Comparison of ENCODE assay signal across 34 cellular contexts in genomic region chr14:34943506-34943905, GRCh38. TPM values are rescaled to one million over a fixed set of nuclear protein-coding genes. Genes with fewer than 3 reads are reported as not detected.
DNase-seq lines count a peak whose midpoint lies in the region; ATAC-seq and TF ChIP-seq lines count a peak whose summit lies in the region.
"Had no signal": no experiment of that assay in that cellular context is flagged by ENCODE, and none has a peak within 500 bp of the region (broad histone marks: within the 10 kb centered on the region; RNA-seq: fewer than 3 reads in every experiment).

No MANE protein-coding gene starts in this region.

- peaks cover 29% of the 10 kb centered on the region for H3K36me3 Mint-ChIP-seq in activated CD8-positive, alpha-beta T cell treated with anti-CD3 and anti-CD28 coated beads for 36 hours (ENCODE audit: low read depth)
- H3K36me3 Mint-ChIP-seq in activated CD8-positive, alpha-beta T cell treated with anti-CD3 and anti-CD28 coated beads, Interleukin-2, amount 10 ng/mL, durations not matched to agents 7 days and 5 days (ENCODE audit: low read depth) = peaks cover 21% of the 10 kb centered on the region
- H3K36me3 Mint-ChIP-seq in activated T-cell treated with anti-CD3 and anti-CD28 coated beads, Interleukin-2, amount 50 U/mL, for 72 hours (ENCODE audit: insufficient read depth in 2 of 2) = peaks cover 14 to 18% of the 10 kb centered on the region in 2 donors
- peaks cover 36% of the 10 kb centered on the region for H3K36me3 Mint-ChIP-seq in activated T-cell treated with anti-CD3 and anti-CD28 coated beads, Interleukin-2, amount 50 U/mL, for 24 hours (ENCODE audit: low read depth)
- peaks cover 17 to 49% (median 40%) of the 10 kb centered on the region in 5 donors for H3K36me3 Mint-ChIP-seq in naive thymus-derived CD4-positive, alpha-beta T cell
- peaks cover 23% of the 10 kb centered on the region for H3K36me3 Mint-ChIP-seq in activated naive CD4-positive, alpha-beta T cell treated with anti-CD3 and anti-CD28 coated beads for 36 hours (ENCODE audit: low read depth)

- H3K9me3 ChIP-seq in HEK293 (ENCODE audit: control insufficient read depth, insufficient read depth, low read depth, low read length) = no peaks in the 10 kb centered on the region; the same call in 1 of the 2 replicates
- H3K9me3 ChIP-seq in naive thymus-derived CD4-positive, alpha-beta T cell (ENCODE audit: control insufficient read depth in 2 of 3, low read length in 3 of 3) = peaks cover 0 to 11% (median 0%) of the 10 kb centered on the region in 3 experiments
- H3K9me3 ChIP-seq: BE2C had no signal

- peak overlapping the region; percentile 30 for H3K27ac Mint-ChIP-seq in activated CD8-positive, alpha-beta T cell treated with anti-CD3 and anti-CD28 coated beads for 36 hours
- no peak overlapping the region for H3K27ac Mint-ChIP-seq in activated CD8-positive, alpha-beta T cell treated with anti-CD3 and anti-CD28 coated beads, Interleukin-2, amount 10 ng/mL, durations not matched to agents 7 days and 5 days
- H3K27ac Mint-ChIP-seq in activated T-cell treated with anti-CD3 and anti-CD28 coated beads, Interleukin-2, amount 50 U/mL, for 72 hours = peak overlapping the region; percentile 50
- H3K27ac Mint-ChIP-seq in activated T-cell treated with anti-CD3 and anti-CD28 coated beads, Interleukin-2, amount 50 U/mL, for 24 hours = no peak overlapping the region
- H3K27ac Mint-ChIP-seq in naive thymus-derived CD4-positive, alpha-beta T cell = peak overlapping the region in 5 of 9 donors; percentile 38 to 68 (median 59)
- H3K27ac Mint-ChIP-seq in activated naive CD4-positive, alpha-beta T cell treated with anti-CD3 and anti-CD28 coated beads for 36 hours = no peak overlapping the region
- H3K27ac Mint-ChIP-seq: B cell; CD4-positive, alpha-beta memory T cell; CD4-positive, alpha-beta T cell; CD8-positive, alpha-beta T cell had no signal

- POLR2A ChIA-PET in activated CD8-positive, alpha-beta T cell treated with anti-CD3 and anti-CD28 coated beads for 36 hours (lab: Charles Lee) = no interaction called here
- POLR2A ChIA-PET in activated CD8-positive, alpha-beta T cell treated with anti-CD3 and anti-CD28 coated beads, Interleukin-2, amount 10 ng/mL, durations not matched to agents 7 days and 5 days (lab: Charles Lee) = interaction anchor here (0.6 kb wide), 1 partner anchor 123 kb away, joined by 3 read pairs; no protein-coding TSS in a partner anchor
- POLR2A ChIA-PET in HEK293 (lab: Yijun Ruan, JAX) = no interaction called here
- POLR2A ChIA-PET in naive thymus-derived CD4-positive, alpha-beta T cell (lab: Charles Lee) = interaction anchor here (0.8 to 1.2 kb wide), 4 partner anchors 10 to 103 kb away, joined by 3 to 5 read pairs (median 4); partner anchors contain the start of gene FAM177A1

- no peak for TF ChIP-seq CTCF in activated CD8-positive, alpha-beta T cell treated with anti-CD3 and anti-CD28 coated beads for 36 hours (IDR thresholded peaks at IDR 0.05)
- TF ChIP-seq CTCF in HEK293 (tag by site-specific recombination; IDR thresholded peaks at IDR 0.05) = no peak

- peaks cover 9% of the 10 kb centered on the region for H3K9me3 Mint-ChIP-seq in activated CD8-positive, alpha-beta T cell treated with anti-CD3 and anti-CD28 coated beads for 36 hours
- H3K9me3 Mint-ChIP-seq in activated CD8-positive, alpha-beta T cell treated with anti-CD3 and anti-CD28 coated beads, Interleukin-2, amount 10 ng/mL, durations not matched to agents 7 days and 5 days (ENCODE audit: insufficient read depth) = peaks cover 8% of the 10 kb centered on the region
- H3K9me3 Mint-ChIP-seq in activated T-cell treated with anti-CD3 and anti-CD28 coated beads, Interleukin-2, amount 50 U/mL, for 72 hours = peaks cover 1 to 4% of the 10 kb centered on the region in 2 donors
- peaks cover 4% of the 10 kb centered on the region for H3K9me3 Mint-ChIP-seq in activated T-cell treated with anti-CD3 and anti-CD28 coated beads, Interleukin-2, amount 50 U/mL, for 24 hours
- peaks cover 4 to 33% (median 15%) of the 10 kb centered on the region in 11 donors for H3K9me3 Mint-ChIP-seq in naive thymus-derived CD4-positive, alpha-beta T cell
- peaks cover 12% of the 10 kb centered on the region for H3K9me3 Mint-ChIP-seq in activated naive CD4-positive, alpha-beta T cell treated with anti-CD3 and anti-CD28 coated beads for 36 hours

- ATAC-seq in activated CD8-positive, alpha-beta T cell treated with anti-CD3 and anti-CD28 coated beads for 36 hours = no peak
- ATAC-seq in activated CD8-positive, alpha-beta T cell treated with anti-CD3 and anti-CD28 coated beads, Interleukin-2, amount 10 ng/mL, durations not matched to agents 7 days and 5 days = no peak
- ATAC-seq in activated T-cell treated with anti-CD3 and anti-CD28 coated beads, Interleukin-2, amount 50 U/mL, for 72 hours (replicated peaks in 1 of 2) = no peak
- no peak for ATAC-seq in naive thymus-derived CD4-positive, alpha-beta T cell
- ATAC-seq: A549; CD8-positive, alpha-beta T cell had no signal

- H3K4me1 ChIP-seq in HEK293 (ENCODE audit: control insufficient read depth, insufficient read depth, low read length) = no peaks in the 10 kb centered on the region
- no peaks in the 10 kb centered on the region for H3K4me1 ChIP-seq in naive thymus-derived CD4-positive, alpha-beta T cell (ENCODE audit: control insufficient read depth in 2 of 2, insufficient read depth in 2 of 2, low read length in 2 of 2)
- H3K4me1 ChIP-seq: A549; BE2C; BLaER1; BLaER1 treated with 17β-estradiol and CSF1 and Interleukin-3, amounts not matched to agents 10 nM and 100 nM; Caco-2 had no signal

- H3K4me3 Mint-ChIP-seq in activated CD8-positive, alpha-beta T cell treated with anti-CD3 and anti-CD28 coated beads for 36 hours = no peak overlapping the region
- no peak overlapping the region for H3K4me3 Mint-ChIP-seq in activated CD8-positive, alpha-beta T cell treated with anti-CD3 and anti-CD28 coated beads, Interleukin-2, amount 10 ng/mL, durations not matched to agents 7 days and 5 days
- no peak overlapping the region for H3K4me3 Mint-ChIP-seq in activated T-cell treated with anti-CD3 and anti-CD28 coated beads, Interleukin-2, amount 50 U/mL, for 72 hours
- H3K4me3 Mint-ChIP-seq in activated T-cell treated with anti-CD3 and anti-CD28 coated beads, Interleukin-2, amount 50 U/mL, for 24 hours = no peak overlapping the region
- no peak overlapping the region for H3K4me3 Mint-ChIP-seq in naive thymus-derived CD4-positive, alpha-beta T cell
- no peak overlapping the region for H3K4me3 Mint-ChIP-seq in activated naive CD4-positive, alpha-beta T cell treated with anti-CD3 and anti-CD28 coated beads for 36 hours
- H3K4me3 Mint-ChIP-seq: B cell; CD14-positive monocyte; CD4-positive, alpha-beta memory T cell; CD4-positive, alpha-beta T cell; CD4-positive, CD25-positive, alpha-beta regulatory T cell; CD8-positive, alpha-beta memory T cell; CD8-positive, alpha-beta T cell had no signal

- no peak for DNase-seq in activated CD8-positive, alpha-beta T cell treated with anti-CD3 and anti-CD28 coated beads for 36 hours
- no peak for DNase-seq in activated CD8-positive, alpha-beta T cell treated with anti-CD3 and anti-CD28 coated beads, Interleukin-2, amount 10 ng/mL, durations not matched to agents 7 days and 5 days
- no peak for DNase-seq in activated T-cell treated with anti-CD3 and anti-CD28 coated beads, Interleukin-2, amount 50 U/mL, for 72 hours
- DNase-seq in activated T-cell treated with anti-CD3 and anti-CD28 coated beads, Interleukin-2, amount 50 U/mL, for 24 hours = no peak
- DNase-seq in naive thymus-derived CD4-positive, alpha-beta T cell = no peak
- no peak for DNase-seq in activated naive CD4-positive, alpha-beta T cell treated with anti-CD3 and anti-CD28 coated beads for 36 hours
- DNase-seq in DMS79 treated with DMSO at 0.1 percent for 48 hours (lab: John Stamatoyannopoulos, UW) = no peak
- DNase-seq: 8988T; ACHN; AML-193; BE2C; C1 segment of cervical spinal cord; Caco-2; Calu3; CD4-positive, alpha-beta memory T cell; CD4-positive, alpha-beta T cell; CD4-positive, CD25-positive, alpha-beta regulatory T cell; CD8-positive, alpha-beta memory T cell; CD8-positive, alpha-beta T cell; COR-L47; DMS 273 treated with DMSO at 0.1 percent for 48 hours; DMS153; DMS53; DMS79; DND-41; EL had no signal

- H3K27ac ChIP-seq in HEK293 (ENCODE audit: extremely low read depth, low read depth, low read length) = no peak overlapping the region
- no peak overlapping the region for H3K27ac ChIP-seq in naive thymus-derived CD4-positive, alpha-beta T cell (ENCODE audit: low read depth, low read length)
- H3K27ac ChIP-seq: 22Rv1; A549; BLaER1; BLaER1 treated with 17β-estradiol and CSF1 and Interleukin-3, amounts not matched to agents 10 nM and 100 nM; C4-2B had no signal

- H3K4me3 ChIP-seq in HEK293 (ENCODE audit: low read depth, low read length) = no peak overlapping the region
- H3K4me3 ChIP-seq in naive thymus-derived CD4-positive, alpha-beta T cell (ENCODE audit: low read length) = no peak overlapping the region
- H3K4me3 ChIP-seq: A549; BLaER1; BLaER1 treated with 17β-estradiol and CSF1 and Interleukin-3, amounts not matched to agents 10 nM and 100 nM had no signal

- CTCF ChIA-PET in activated CD8-positive, alpha-beta T cell treated with anti-CD3 and anti-CD28 coated beads for 36 hours (lab: Charles Lee) = no interaction called here
- CTCF ChIA-PET in activated CD8-positive, alpha-beta T cell treated with anti-CD3 and anti-CD28 coated beads, Interleukin-2, amount 10 ng/mL, durations not matched to agents 7 days and 5 days (lab: Charles Lee) = no interaction called here
- CTCF ChIA-PET in HEK293 (lab: Yijun Ruan, JAX) = no interaction called here
- CTCF ChIA-PET in naive thymus-derived CD4-positive, alpha-beta T cell (lab: Charles Lee) = interaction anchor here (0.5 kb wide), 1 partner anchor 271 kb away, joined by 3 read pairs; no protein-coding TSS in a partner anchor
- CTCF ChIA-PET in activated naive CD4-positive, alpha-beta T cell treated with anti-CD3 and anti-CD28 coated beads for 36 hours (lab: Charles Lee) = interaction anchor here (0.6 kb wide), 2 partner anchors 10 to 495 kb away, joined by 3 to 7 read pairs; no protein-coding TSS in a partner anchor

- H3K27me3 Mint-ChIP-seq in activated CD8-positive, alpha-beta T cell treated with anti-CD3 and anti-CD28 coated beads for 36 hours = no peaks in the 10 kb centered on the region
- H3K27me3 Mint-ChIP-seq in activated CD8-positive, alpha-beta T cell treated with anti-CD3 and anti-CD28 coated beads, Interleukin-2, amount 10 ng/mL, durations not matched to agents 7 days and 5 days (ENCODE audit: low read depth) = no peaks in the 10 kb centered on the region
- no peaks in the 10 kb centered on the region for H3K27me3 Mint-ChIP-seq in activated T-cell treated with anti-CD3 and anti-CD28 coated beads, Interleukin-2, amount 50 U/mL, for 72 hours (ENCODE audit: low read depth)
- no peaks in the 10 kb centered on the region for H3K27me3 Mint-ChIP-seq in activated T-cell treated with anti-CD3 and anti-CD28 coated beads, Interleukin-2, amount 50 U/mL, for 24 hours
- H3K27me3 Mint-ChIP-seq in naive thymus-derived CD4-positive, alpha-beta T cell = no peaks in the 10 kb centered on the region
- no peaks in the 10 kb centered on the region for H3K27me3 Mint-ChIP-seq in activated naive CD4-positive, alpha-beta T cell treated with anti-CD3 and anti-CD28 coated beads for 36 hours (ENCODE audit: low read depth)
- H3K27me3 Mint-ChIP-seq: B cell; CD4-positive, alpha-beta memory T cell; CD4-positive, alpha-beta T cell; CD4-positive, CD25-positive, alpha-beta regulatory T cell; CD8-positive, alpha-beta memory T cell had no signal

- no peaks in the 10 kb centered on the region for H3K36me3 ChIP-seq in HEK293 (ENCODE audit: control insufficient read depth in 2 of 2, insufficient read depth in 1 of 2, low read length in 2 of 2)
- peaks cover 0 to 13% (median 0%) of the 10 kb centered on the region in 3 experiments for H3K36me3 ChIP-seq in naive thymus-derived CD4-positive, alpha-beta T cell (ENCODE audit: control insufficient read depth in 2 of 3, insufficient read depth in 3 of 3, low read length in 3 of 3)
- H3K36me3 ChIP-seq: BE2C had no signal

- intact Hi-C loops in activated CD8-positive, alpha-beta T cell treated with anti-CD3 and anti-CD28 coated beads for 36 hours (cut with micrococcal nuclease) = no loop called here
- intact Hi-C loops in naive thymus-derived CD4-positive, alpha-beta T cell (cut with micrococcal nuclease) = no loop called here
- intact Hi-C loops in activated naive CD4-positive, alpha-beta T cell treated with anti-CD3 and anti-CD28 coated beads for 36 hours (cut with micrococcal nuclease) = no loop called here

- H3K4me1 Mint-ChIP-seq in activated CD8-positive, alpha-beta T cell treated with anti-CD3 and anti-CD28 coated beads for 36 hours (ENCODE audit: low read depth) = no peaks in the 10 kb centered on the region
- no peaks in the 10 kb centered on the region for H3K4me1 Mint-ChIP-seq in activated CD8-positive, alpha-beta T cell treated with anti-CD3 and anti-CD28 coated beads, Interleukin-2, amount 10 ng/mL, durations not matched to agents 7 days and 5 days (ENCODE audit: low read depth)
- no peaks in the 10 kb centered on the region for H3K4me1 Mint-ChIP-seq in activated T-cell treated with anti-CD3 and anti-CD28 coated beads, Interleukin-2, amount 50 U/mL, for 72 hours (ENCODE audit: low read depth)
- no peaks in the 10 kb centered on the region for H3K4me1 Mint-ChIP-seq in activated T-cell treated with anti-CD3 and anti-CD28 coated beads, Interleukin-2, amount 50 U/mL, for 24 hours (ENCODE audit: low read depth)
- peaks cover 0 to 4% (median 2%) of the 10 kb centered on the region in 7 donors for H3K4me1 Mint-ChIP-seq in naive thymus-derived CD4-positive, alpha-beta T cell
- H3K4me1 Mint-ChIP-seq in activated naive CD4-positive, alpha-beta T cell treated with anti-CD3 and anti-CD28 coated beads for 36 hours (ENCODE audit: low read depth) = peaks cover 2% of the 10 kb centered on the region
- H3K4me1 Mint-ChIP-seq: B cell; CD14-positive monocyte; CD8-positive, alpha-beta memory T cell had no signal

- no peaks in the 10 kb centered on the region for H3K27me3 ChIP-seq in naive thymus-derived CD4-positive, alpha-beta T cell (ENCODE audit: control insufficient read depth in 2 of 2, insufficient read depth in 2 of 2, low read length in 2 of 2)
- H3K27me3 ChIP-seq: BE2C; BLaER1; BLaER1 treated with 17β-estradiol and CSF1 and Interleukin-3, amounts not matched to agents 10 nM and 100 nM had no signal

RNA-seq across cellular contexts. Expression of gene SRP54, which starts 39.3 kb away (rescaled TPM):
- total RNA-seq in activated CD8-positive, alpha-beta T cell treated with anti-CD3 and anti-CD28 coated beads for 36 hours = 10 to 100 TPM; 79.6 to 79.8 TPM
- total RNA-seq in activated CD8-positive, alpha-beta T cell treated with anti-CD3 and anti-CD28 coated beads, Interleukin-2, amount 10 ng/mL, durations not matched to agents 7 days and 5 days = 10 to 100 TPM; 58.6 to 61.6 TPM
- 10 to 100 TPM; 81.6 to 84.3 TPM for total RNA-seq in activated T-cell treated with anti-CD3 and anti-CD28 coated beads, Interleukin-2, amount 50 U/mL, for 72 hours
- total RNA-seq in naive thymus-derived CD4-positive, alpha-beta T cell = 10 to 100 TPM; 35.8 to 61.4 (median 52.0) TPM
- polyA plus RNA-seq in naive thymus-derived CD4-positive, alpha-beta T cell = 10 to 100 TPM; 34.2 to 37.4 TPM
- total RNA-seq in activated naive CD4-positive, alpha-beta T cell treated with anti-CD3 and anti-CD28 coated beads for 36 hours = 10 to 100 TPM; 66.5 to 72.6 TPM

Comparison
In these comparisons a context has a peak if more than half of its experiments do, and no peak if none do; other contexts are left out.
1. H3K27ac Mint-ChIP-seq: peak in activated CD8-positive, alpha-beta T cell treated with anti-CD3 and anti-CD28 coated beads for 36 hours (single experiment), activated T-cell treated with anti-CD3 and anti-CD28 coated beads, Interleukin-2, amount 50 U/mL, for 72 hours (single experiment) and naive thymus-derived CD4-positive, alpha-beta T cell (5 of 9); none in activated CD8-positive, alpha-beta T cell treated with anti-CD3 and anti-CD28 coated beads, Interleukin-2, amount 10 ng/mL, durations not matched to agents 7 days and 5 days (single experiment), activated T-cell treated with anti-CD3 and anti-CD28 coated beads, Interleukin-2, amount 50 U/mL, for 24 hours (single experiment) and activated naive CD4-positive, alpha-beta T cell treated with anti-CD3 and anti-CD28 coated beads for 36 hours (single experiment).
2. POLR2A ChIA-PET loops: an anchor here in activated CD8-positive, alpha-beta T cell treated with anti-CD3 and anti-CD28 coated beads, Interleukin-2, amount 10 ng/mL, durations not matched to agents 7 days and 5 days (0.6 kb wide) and naive thymus-derived CD4-positive, alpha-beta T cell (0.8 to 1.2 kb wide); none called in activated CD8-positive, alpha-beta T cell treated with anti-CD3 and anti-CD28 coated beads for 36 hours and HEK293.
3. CTCF ChIA-PET loops: an anchor here in naive thymus-derived CD4-positive, alpha-beta T cell (0.5 kb wide) and activated naive CD4-positive, alpha-beta T cell treated with anti-CD3 and anti-CD28 coated beads for 36 hours (0.6 kb wide); none called in activated CD8-positive, alpha-beta T cell treated with anti-CD3 and anti-CD28 coated beads for 36 hours, activated CD8-positive, alpha-beta T cell treated with anti-CD3 and anti-CD28 coated beads, Interleukin-2, amount 10 ng/mL, durations not matched to agents 7 days and 5 days and HEK293.